In the genomic region with DNA sequence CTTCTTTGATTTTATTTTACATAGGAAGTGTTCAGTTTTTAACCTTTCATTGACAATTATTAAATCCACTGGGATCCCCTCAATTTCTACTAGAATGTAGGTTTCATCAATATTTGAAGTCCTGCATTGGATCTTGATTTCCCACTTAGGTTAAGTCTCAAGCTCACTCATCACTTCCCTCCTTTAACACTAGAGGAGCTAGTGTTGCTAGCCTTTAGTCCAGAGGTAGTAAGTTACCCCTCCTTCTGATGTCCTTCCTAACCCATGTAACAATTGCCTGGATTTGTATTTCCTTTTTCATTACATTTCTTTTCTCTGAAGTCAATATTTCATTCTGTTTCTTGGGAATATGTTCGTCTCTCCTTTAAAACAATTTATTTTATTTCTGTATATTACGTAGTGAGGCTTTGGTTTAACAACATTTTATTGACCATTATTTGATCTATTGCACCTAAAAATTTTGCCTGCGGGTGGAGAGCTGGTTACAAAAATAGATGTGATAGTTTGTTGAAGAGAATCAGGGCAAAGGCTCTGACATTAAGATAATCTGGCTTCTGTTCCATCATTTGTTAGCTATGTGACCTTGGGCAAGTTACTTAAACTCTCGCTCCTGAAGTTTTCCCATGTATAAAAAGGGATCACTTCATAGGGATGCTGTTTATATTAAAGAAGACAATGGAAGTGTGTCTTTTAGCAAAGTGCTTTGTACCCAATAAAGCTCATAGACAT, we compare ENCODE assay signal across 17 cellular contexts.
DNase-seq lines count a peak whose midpoint lies in the region; ATAC-seq and TF ChIP-seq lines count a peak whose summit lies in the region.
"Had no signal": no experiment of that assay in that cellular context is flagged by ENCODE, and none has a peak within 500 bp of the region (broad histone marks: within the 10 kb centered on the region; RNA-seq: fewer than 3 reads in every experiment).

No MANE protein-coding gene starts in this region.

- H3K4me3 ChIP-seq in Karpas-422 (ENCODE audit: low read length) (no peak overlapping the region), astrocyte of the spinal cord (ENCODE audit: low read depth, low read length) (no peak overlapping the region), mesendoderm (ENCODE audit: low read length) (no peak overlapping the region)
- H3K4me3 ChIP-seq: stomach had no signal

- no peak overlapping the region for H4K5ac ChIP-seq in mesendoderm (ENCODE audit: low read length)

- H2AFZ ChIP-seq in Karpas-422 (ENCODE audit: low read length) = no peak overlapping the region

- no peak overlapping the region for H2BK15ac ChIP-seq in mesendoderm (replicated peaks; ENCODE audit: low read depth)

- H2BK120ac ChIP-seq in mesendoderm (ENCODE audit: low read depth, low read length) = no peak overlapping the region

- no peak for ATAC-seq in activated naive CD8-positive, alpha-beta T cell treated with anti-CD3 and anti-CD28 coated beads, Interleukin-2, amount 50 U/mL, for 24 hours
- ATAC-seq: activated CD4-positive, alpha-beta T cell treated with anti-CD3 and anti-CD28 coated beads for 36 hours; CD8-positive, alpha-beta T cell had no signal

- no peaks in the 10 kb centered on the region for H3K9me2 ChIP-seq in Karpas-422 (replicated peaks; ENCODE audit: insufficient read depth, low read length)

- H3K18ac ChIP-seq in mesendoderm (ENCODE audit: low read length) = no peak overlapping the region

- H3K27me3 ChIP-seq in Karpas-422 (ENCODE audit: low read length) (no peaks in the 10 kb centered on the region), mesendoderm (ENCODE audit: insufficient read depth, low read length, poor library complexity) (no peaks in the 10 kb centered on the region)
- H3K27me3 ChIP-seq: stomach had no signal

- no peak overlapping the region for H3K9ac ChIP-seq in Karpas-422 (ENCODE audit: low read length)
- H3K9ac ChIP-seq in mesendoderm (ENCODE audit: low read length) = no peak overlapping the region

- in situ Hi-C loops in astrocyte of the spinal cord (cut with HindIII; ENCODE audit: low sequenced_read_pairs) = no loop called here

- H3K4me3 Mint-ChIP-seq in activated naive CD8-positive, alpha-beta T cell treated with anti-CD3 and anti-CD28 coated beads, Interleukin-2, amount 50 U/mL, for 24 hours = no peak overlapping the region
- H3K4me3 Mint-ChIP-seq: activated CD4-positive, alpha-beta T cell treated with anti-CD3 and anti-CD28 coated beads for 36 hours; brain; CD8-positive, alpha-beta T cell; IgD-negative memory B cell had no signal

- H3K27ac Mint-ChIP-seq in activated naive CD8-positive, alpha-beta T cell treated with anti-CD3 and anti-CD28 coated beads, Interleukin-2, amount 50 U/mL, for 24 hours = no peak overlapping the region
- H3K27ac Mint-ChIP-seq: activated CD4-positive, alpha-beta T cell treated with anti-CD3 and anti-CD28 coated beads for 36 hours; brain; CD8-positive, alpha-beta T cell; IgD-negative memory B cell had no signal

- H3K27me3 Mint-ChIP-seq in activated naive CD8-positive, alpha-beta T cell treated with anti-CD3 and anti-CD28 coated beads, Interleukin-2, amount 50 U/mL, for 24 hours = no peaks in the 10 kb centered on the region
- H3K27me3 Mint-ChIP-seq: activated CD4-positive, alpha-beta T cell treated with anti-CD3 and anti-CD28 coated beads for 36 hours; brain; IgD-negative memory B cell had no signal

- H3K9me3 Mint-ChIP-seq in activated naive CD8-positive, alpha-beta T cell treated with anti-CD3 and anti-CD28 coated beads, Interleukin-2, amount 50 U/mL, for 24 hours = no peaks in the 10 kb centered on the region
- H3K9me3 Mint-ChIP-seq: brain, IgD-negative memory B cell had no signal

- no peaks in the 10 kb centered on the region for H3K36me3 ChIP-seq in Karpas-422 (ENCODE audit: insufficient read depth, low read length)
- H3K36me3 ChIP-seq in mesendoderm (ENCODE audit: control insufficient read depth, insufficient read depth, low read length) = no peaks in the 10 kb centered on the region
- H3K36me3 ChIP-seq: stomach had no signal

- no peaks in the 10 kb centered on the region for H3K79me1 ChIP-seq in mesendoderm (ENCODE audit: low read length)

- H3K36me3 Mint-ChIP-seq in activated naive CD8-positive, alpha-beta T cell treated with anti-CD3 and anti-CD28 coated beads, Interleukin-2, amount 50 U/mL, for 24 hours (ENCODE audit: low read depth) = no peaks in the 10 kb centered on the region
- H3K36me3 Mint-ChIP-seq: brain; CD8-positive, alpha-beta T cell; IgD-negative memory B cell had no signal

- no peak overlapping the region for H4K8ac ChIP-seq in mesendoderm (ENCODE audit: low read depth, low read length)

- H3K56ac ChIP-seq in mesendoderm (ENCODE audit: low read length) = no peak overlapping the region

- no peaks in the 10 kb centered on the region for H3K9me3 ChIP-seq in Karpas-422 (ENCODE audit: low read length)
- H3K9me3 ChIP-seq: stomach had no signal

- no peaks in the 10 kb centered on the region for H4K20me1 ChIP-seq in Karpas-422 (ENCODE audit: insufficient read depth, low read depth, low read length)

- H3K4me2 ChIP-seq in Karpas-422 (ENCODE audit: low read depth, low read length, poor library complexity, severe bottlenecking) (no peak overlapping the region), mesendoderm (ENCODE audit: low read length) (no peak overlapping the region)

- H3K4me1 ChIP-seq in Karpas-422 (ENCODE audit: low read length) = no peaks in the 10 kb centered on the region
- no peaks in the 10 kb centered on the region for H3K4me1 ChIP-seq in mesendoderm (ENCODE audit: control insufficient read depth, low read depth, low read length)
- H3K4me1 ChIP-seq: stomach had no signal

- no peak overlapping the region for H2AK5ac ChIP-seq in mesendoderm (ENCODE audit: low read length)

- no peak overlapping the region for H3K23ac ChIP-seq in mesendoderm (ENCODE audit: low read length)

- H2BK5ac ChIP-seq in mesendoderm (ENCODE audit: low read length) = no peak overlapping the region

- H3K4ac ChIP-seq in mesendoderm (ENCODE audit: low read depth, low read length) = no peak overlapping the region

- peak; percentile 32 for TF ChIP-seq CTCF in astrocyte of the spinal cord (IDR thresholded peaks at IDR 0.05; ENCODE audit: low read depth, low read length)

- H3K27ac ChIP-seq in Karpas-422 (ENCODE audit: low read length) (no peak overlapping the region), mesendoderm (ENCODE audit: low read depth, low read length) (no peak overlapping the region)
- H3K27ac ChIP-seq: epithelial cell of prostate, stomach had no signal

- DNase-seq in ELR (ENCODE audit: low read depth) (peak; percentile 32), Karpas-422 (peak; percentile 44), astrocyte of the spinal cord (ENCODE audit: low read depth, low spot score) (no peak), mesendoderm (peak; percentile 61), NCI-H1436 (lab: John Stamatoyannopoulos, UW) (no peak), GM03348 (ENCODE audit: low spot score) (no peak)
- no peak for DNase-seq in activated naive CD8-positive, alpha-beta T cell treated with anti-CD3 and anti-CD28 coated beads, Interleukin-2, amount 50 U/mL, for 24 hours
- no peak for DNase-seq in activated T-cell treated with anti-CD3 and anti-CD28 coated beads, Interleukin-2, amount 50 U/mL, for 1 hour
- DNase-seq: activated CD4-positive, alpha-beta T cell treated with anti-CD3 and anti-CD28 coated beads for 36 hours; CD8-positive, alpha-beta T cell; GOT3; NCI-H1694 treated with DMSO at 0.1 percent for 48 hours; NK-92 treated with Interleukin-12 subunit alpha and Interleukin-12 subunit beta, amount 100 ng/mL, for 24 hours; stomach had no signal

- H3K79me2 ChIP-seq in Karpas-422 (ENCODE audit: low read length) = no peaks in the 10 kb centered on the region
- H3K79me2 ChIP-seq in mesendoderm (ENCODE audit: control insufficient read depth, insufficient read depth, low read length) = no peaks in the 10 kb centered on the region

- no peaks in the 10 kb centered on the region for H3K4me1 Mint-ChIP-seq in activated naive CD8-positive, alpha-beta T cell treated with anti-CD3 and anti-CD28 coated beads, Interleukin-2, amount 50 U/mL, for 24 hours
- H3K4me1 Mint-ChIP-seq: activated CD4-positive, alpha-beta T cell treated with anti-CD3 and anti-CD28 coated beads for 36 hours; IgD-negative memory B cell had no signal

- no CpG with 5 or more reads among the region's 4 CpGs for WGBS in mesendoderm (ENCODE audit: extremely low coverage, insufficient coverage, low lambda C conversion rate)

Comparison
In these comparisons a context has a peak if more than half of its experiments do, and no peak if none do; other contexts are left out.
1. DNase-seq: peak in ELR (single experiment), Karpas-422 (single experiment) and mesendoderm (single experiment); none in astrocyte of the spinal cord (single experiment), NCI-H1436 (single experiment), activated naive CD8-positive, alpha-beta T cell treated with anti-CD3 and anti-CD28 coated beads, Interleukin-2, amount 50 U/mL, for 24 hours (single experiment), activated T-cell treated with anti-CD3 and anti-CD28 coated beads, Interleukin-2, amount 50 U/mL, for 1 hour (single experiment) and GM03348 (single experiment).